ENCODE assay signal across 12 cellular contexts in genomic region chr10:124619802-124620490, GRCh38.
DNase-seq lines count a peak whose midpoint lies in the region; ATAC-seq, FAIRE-seq and TF ChIP-seq lines count a peak whose summit lies in the region.
"Had no signal": no experiment of that assay in that cellular context is flagged by ENCODE, and none has a peak within 500 bp of the region (broad histone marks: within the 10 kb centered on the region; RNA-seq: fewer than 3 reads in every experiment).

No MANE protein-coding gene starts in this region.

- no peak for FAIRE-seq in D721Med (lab: Jason Lieb, UNC)

- H3K9me3 Mint-ChIP-seq in stimulated activated effector memory CD8-positive, alpha-beta T cell treated with anti-CD3 and anti-CD28 coated beads, Interleukin-12 subunit alpha, Interleukin-12 subunit beta, amount 100 ng/mL, for 72 hours = no peaks in the 10 kb centered on the region

- H3K36me3 Mint-ChIP-seq in T-helper 17 cell (ENCODE audit: low read depth) = no peaks in the 10 kb centered on the region
- peaks cover 46% of the 10 kb centered on the region for H3K36me3 Mint-ChIP-seq in stimulated activated effector memory CD8-positive, alpha-beta T cell treated with anti-CD3 and anti-CD28 coated beads, Interleukin-12 subunit alpha, Interleukin-12 subunit beta, amount 100 ng/mL, for 72 hours

- ATAC-seq in GM18870 (IDR thresholded peaks at IDR 0.05; ENCODE audit: unreplicated experiment) (peak; percentile 48), HG02763 (IDR thresholded peaks at IDR 0.05; ENCODE audit: unreplicated experiment) (peak; percentile 53), T-helper 17 cell (peak; percentile 26)
- ATAC-seq in stimulated activated effector memory CD8-positive, alpha-beta T cell treated with anti-CD3 and anti-CD28 coated beads, Interleukin-12 subunit alpha, Interleukin-12 subunit beta, amount 100 ng/mL, for 72 hours = no peak

- H3K27ac Mint-ChIP-seq in T-helper 17 cell = peak overlapping the region; percentile 75
- H3K27ac Mint-ChIP-seq in stimulated activated effector memory CD8-positive, alpha-beta T cell treated with anti-CD3 and anti-CD28 coated beads, Interleukin-12 subunit alpha, Interleukin-12 subunit beta, amount 100 ng/mL, for 72 hours = peak overlapping the region; percentile 70

- no peak overlapping the region for H3K4me3 Mint-ChIP-seq in T-helper 17 cell
- peak overlapping the region; percentile 42 for H3K4me3 Mint-ChIP-seq in stimulated activated effector memory CD8-positive, alpha-beta T cell treated with anti-CD3 and anti-CD28 coated beads, Interleukin-12 subunit alpha, Interleukin-12 subunit beta, amount 100 ng/mL, for 72 hours

- no peaks in the 10 kb centered on the region for H3K9me3 ChIP-seq in T-helper 17 cell (ENCODE audit: control insufficient read depth, low read length, poor library complexity, severe bottlenecking)

- no peak for DNase-seq in T-helper 17 cell
- no peak for DNase-seq in stimulated activated effector memory CD8-positive, alpha-beta T cell treated with anti-CD3 and anti-CD28 coated beads, Interleukin-12 subunit alpha, Interleukin-12 subunit beta, amount 100 ng/mL, for 72 hours (ENCODE audit: low spot score in 2 of 2)
- DNase-seq in epidermal melanocyte (ENCODE audit: insufficient read length, low spot score) = no peak
- no peak for DNase-seq in D721Med (ENCODE audit: insufficient read length, low spot score)
- no peak for DNase-seq in stimulated activated CD8-positive, alpha-beta memory T cell treated with anti-CD3 and anti-CD28 coated beads, Interleukin-4, amount 100 ng/mL, for 48 hours
- DNase-seq in activated naive CD4-positive, alpha-beta T cell treated with anti-CD3 and anti-CD28 coated beads, Interleukin-2, amount 50 U/mL, for 16 hours = no peak
- DNase-seq: activated CD8-positive, alpha-beta memory T cell treated with anti-CD3 and anti-CD28 coated beads, Interleukin-2, amount 50 U/mL, for 4 hours; EL; NCI-H1105 treated with DMSO at 0.1 percent for 48 hours; SIG-M5 had no signal

- no peaks in the 10 kb centered on the region for H3K27me3 Mint-ChIP-seq in T-helper 17 cell

- peaks cover 22% of the 10 kb centered on the region for H3K4me1 Mint-ChIP-seq in T-helper 17 cell
- H3K4me1 Mint-ChIP-seq in stimulated activated effector memory CD8-positive, alpha-beta T cell treated with anti-CD3 and anti-CD28 coated beads, Interleukin-12 subunit alpha, Interleukin-12 subunit beta, amount 100 ng/mL, for 72 hours = peaks cover 75% of the 10 kb centered on the region

- TF ChIP-seq CTCF in D721Med (IDR thresholded peaks at IDR 0.05; ENCODE audit: insufficient read depth, missing control alignments) = no peak
